18 cellular contexts compared by ENCODE assay signal in genomic region chrX:105865709-105866108, GRCh38. TPM values are rescaled to one million over a fixed set of nuclear protein-coding genes. Genes with fewer than 3 reads are reported as not detected.
DNase-seq lines count a peak whose midpoint lies in the region; TF ChIP-seq lines count a peak whose summit lies in the region.
"Had no signal": no experiment of that assay in that cellular context is flagged by ENCODE, and none has a peak within 500 bp of the region (broad histone marks: within the 10 kb centered on the region; RNA-seq: fewer than 3 reads in every experiment).

No MANE protein-coding gene starts in this region.

- no peaks in the 10 kb centered on the region for H3K36me3 ChIP-seq in tibial artery
- H3K36me3 ChIP-seq: BLaER1, HAP-1 had no signal

- no peak overlapping the region for H3K4me3 ChIP-seq in tibial artery
- H3K4me3 ChIP-seq: BLaER1, HAP-1 had no signal

- no peaks in the 10 kb centered on the region for H3K4me1 ChIP-seq in tibial artery
- H3K4me1 ChIP-seq: BLaER1, Caco-2, HAP-1 had no signal

- no peak for TF ChIP-seq CTCF in nephron (IDR thresholded peaks at IDR 0.05; ENCODE audit: unreplicated experiment in 3 of 3)
- TF ChIP-seq CTCF in type B pancreatic cell (conservative IDR thresholded peaks at IDR 0.05), result no peak
- no peak for TF ChIP-seq CTCF in tibial artery (IDR thresholded peaks at IDR 0.05)

- H3K36me3 Mint-ChIP-seq in nephron (ENCODE audit: low read depth), result no peaks in the 10 kb centered on the region
- no peaks in the 10 kb centered on the region for H3K36me3 Mint-ChIP-seq in type B pancreatic cell
- H3K36me3 Mint-ChIP-seq in activated T-helper 1 cell treated with anti-CD3 and anti-CD28 coated beads, Interleukin-12 subunit alpha, Interleukin-12 subunit beta, Interleukin-2, Interleukin-4 antibody, amounts not matched to agents 30 ng/mL and 10 ng/mL and 1 ng/mL, durations not matched to agents 14 hours and 24 hours and 36 hours (ENCODE audit: low read depth), result no peaks in the 10 kb centered on the region
- H3K36me3 Mint-ChIP-seq: CD4-positive, CD25-positive, alpha-beta regulatory T cell; CD8-positive, alpha-beta T cell had no signal

- no peak overlapping the region for H3K27ac ChIP-seq in tibial artery
- H3K27ac ChIP-seq: 22Rv1, BLaER1, C4-2B had no signal

- no peaks in the 10 kb centered on the region for H3K27me3 ChIP-seq in tibial artery

- no peaks in the 10 kb centered on the region for H3K27me3 Mint-ChIP-seq in nephron (ENCODE audit: low read depth)
- H3K27me3 Mint-ChIP-seq in type B pancreatic cell, result no peaks in the 10 kb centered on the region
- H3K27me3 Mint-ChIP-seq in activated T-helper 1 cell treated with anti-CD3 and anti-CD28 coated beads, Interleukin-12 subunit alpha, Interleukin-12 subunit beta, Interleukin-2, Interleukin-4 antibody, amounts not matched to agents 30 ng/mL and 10 ng/mL and 1 ng/mL, durations not matched to agents 14 hours and 24 hours and 36 hours (ENCODE audit: insufficient read depth), result no peaks in the 10 kb centered on the region
- H3K27me3 Mint-ChIP-seq: B cell; CD4-positive, CD25-positive, alpha-beta regulatory T cell had no signal

- H3K27ac Mint-ChIP-seq in nephron (peak overlapping the region; percentile 51 to 66 (median 53)), type B pancreatic cell (peak overlapping the region; percentile 70)
- no peak overlapping the region for H3K27ac Mint-ChIP-seq in activated T-helper 1 cell treated with anti-CD3 and anti-CD28 coated beads, Interleukin-12 subunit alpha, Interleukin-12 subunit beta, Interleukin-2, Interleukin-4 antibody, amounts not matched to agents 30 ng/mL and 10 ng/mL and 1 ng/mL, durations not matched to agents 14 hours and 24 hours and 36 hours
- H3K27ac Mint-ChIP-seq: B cell; CD4-positive, CD25-positive, alpha-beta regulatory T cell; CD8-positive, alpha-beta T cell; HFFc6 had no signal

- no peak overlapping the region for H3K4me3 Mint-ChIP-seq in nephron
- peak overlapping the region; percentile 47 for H3K4me3 Mint-ChIP-seq in type B pancreatic cell
- H3K4me3 Mint-ChIP-seq in activated T-helper 1 cell treated with anti-CD3 and anti-CD28 coated beads, Interleukin-12 subunit alpha, Interleukin-12 subunit beta, Interleukin-2, Interleukin-4 antibody, amounts not matched to agents 30 ng/mL and 10 ng/mL and 1 ng/mL, durations not matched to agents 14 hours and 24 hours and 36 hours, result no peak overlapping the region
- H3K4me3 Mint-ChIP-seq: B cell; CD4-positive, CD25-positive, alpha-beta regulatory T cell; CD8-positive, alpha-beta T cell; HFFc6 had no signal

- no peaks in the 10 kb centered on the region for H3K9me3 Mint-ChIP-seq in nephron
- H3K9me3 Mint-ChIP-seq in type B pancreatic cell, result no peaks in the 10 kb centered on the region
- no peaks in the 10 kb centered on the region for H3K9me3 Mint-ChIP-seq in activated T-helper 1 cell treated with anti-CD3 and anti-CD28 coated beads, Interleukin-12 subunit alpha, Interleukin-12 subunit beta, Interleukin-2, Interleukin-4 antibody, amounts not matched to agents 30 ng/mL and 10 ng/mL and 1 ng/mL, durations not matched to agents 14 hours and 24 hours and 36 hours
- H3K9me3 Mint-ChIP-seq: CD8-positive, alpha-beta T cell; HFFc6 had no signal

- H3K4me1 Mint-ChIP-seq in nephron (peaks cover 65% of the 10 kb centered on the region), type B pancreatic cell (ENCODE audit: unreplicated experiment) (peaks cover 5% of the 10 kb centered on the region)
- no peaks in the 10 kb centered on the region for H3K4me1 Mint-ChIP-seq in activated T-helper 1 cell treated with anti-CD3 and anti-CD28 coated beads, Interleukin-12 subunit alpha, Interleukin-12 subunit beta, Interleukin-2, Interleukin-4 antibody, amounts not matched to agents 30 ng/mL and 10 ng/mL and 1 ng/mL, durations not matched to agents 14 hours and 24 hours and 36 hours (ENCODE audit: low read depth)
- H3K4me1 Mint-ChIP-seq: B cell; CD4-positive, CD25-positive, alpha-beta regulatory T cell had no signal

- intact Hi-C loops in activated T-helper 1 cell treated with anti-CD3 and anti-CD28 coated beads, Interleukin-12 subunit alpha, Interleukin-12 subunit beta, Interleukin-2, Interleukin-4 antibody, amounts not matched to agents 30 ng/mL and 10 ng/mL and 1 ng/mL, durations not matched to agents 14 hours and 24 hours and 36 hours (cut with micrococcal nuclease), result no loop called here
- intact Hi-C loops in tibial artery (cut with DNase I; ENCODE audit: low total_unique reads), result no loop called here

- no peaks in the 10 kb centered on the region for H3K9me3 ChIP-seq in tibial artery
- H3K9me3 ChIP-seq: BLaER1, Caco-2, HAP-1 had no signal

- DNase-seq in SIG-M5 treated with dmso at 0.1 percent for 504 hours (lab: John Stamatoyannopoulos, UW; ENCODE audit: unreplicated experiment), result peak; percentile 41
- DNase-seq in SIG-M5 (lab: John Stamatoyannopoulos, UW), result no peak
- DNase-seq in type B pancreatic cell (ENCODE audit: extremely low spot score, unreplicated experiment), result no peak
- no peak for DNase-seq in activated T-helper 1 cell treated with anti-CD3 and anti-CD28 coated beads, Interleukin-12 subunit alpha, Interleukin-12 subunit beta, Interleukin-2, Interleukin-4 antibody, amounts not matched to agents 30 ng/mL and 10 ng/mL and 1 ng/mL, durations not matched to agents 14 hours and 24 hours and 36 hours (ENCODE audit: low spot score)
- DNase-seq in tibial artery, result no peak
- DNase-seq: Caco-2; CD4-positive, CD25-positive, alpha-beta regulatory T cell; CD8-positive, alpha-beta T cell; DMS153; DND-41; GOT3; HFFc6 had no signal

RNA-seq across cellular contexts. Expression of gene NRK, which starts 43.4 kb away (rescaled TPM):
- total RNA-seq in type B pancreatic cell (ENCODE audit: low replicate concordance), result 19.7 and 136 TPM in 2 replicates
- not detected in 2 replicates for total RNA-seq in activated T-helper 1 cell treated with anti-CD3 and anti-CD28 coated beads, Interleukin-12 subunit alpha, Interleukin-12 subunit beta, Interleukin-2, Interleukin-4 antibody, amounts not matched to agents 30 ng/mL and 10 ng/mL and 1 ng/mL, durations not matched to agents 14 hours and 24 hours and 36 hours
- total RNA-seq: B cell; CD4-positive, CD25-positive, alpha-beta regulatory T cell; CD8-positive, alpha-beta T cell; HFFc6 had no signal

Comparison
In these comparisons a context has a peak if more than half of its experiments do, and no peak if none do; other contexts are left out.
1. RNA of gene NRK, which starts 43.4 kb away (total RNA-seq): 19.7 to 136 TPM in type B pancreatic cell; not detected in activated T-helper 1 cell treated with anti-CD3 and anti-CD28 coated beads, Interleukin-12 subunit alpha, Interleukin-12 subunit beta, Interleukin-2, Interleukin-4 antibody, amounts not matched to agents 30 ng/mL and 10 ng/mL and 1 ng/mL, durations not matched to agents 14 hours and 24 hours and 36 hours; every median in the first group is over 10 times any median in the second.